Comparison of ENCODE assay signal across 1 cellular context in genomic region chr5:34526682-34527305, GRCh38.
A peak's percentile ranks its signal among the peaks of the same experiment; 100 is the strongest.
TF ChIP-seq lines count a peak whose summit lies in the region.

No MANE protein-coding gene starts in this region.

TF ChIP-seq in K562, 482 proteins besides CTCF, POLR2A, EP300 and RAD21 (continued from another document and continues in another):
- no peak for TF ChIP-seq MLLT1 (IDR thresholded peaks at IDR 0.05)
- no peak for TF ChIP-seq ZBTB33 (CRISPR knock-in tag; IDR thresholded peaks at IDR 0.05)
- TF ChIP-seq IRF9 (tag; IDR thresholded peaks at IDR 0.05): no peak
- no peak for TF ChIP-seq ZNF133 (CRISPR knock-in tag; IDR thresholded peaks at IDR 0.05)
- no peak for TF ChIP-seq SIRT6 (IDR thresholded peaks at IDR 0.05; ENCODE audit: low read depth, low read length)
- no peak for TF ChIP-seq PHF20 (IDR thresholded peaks at IDR 0.05; ENCODE audit: partially characterized antibody)
- no peak for TF ChIP-seq ZNF239 (CRISPR knock-in tag; IDR thresholded peaks at IDR 0.05)
- TF ChIP-seq TOE1 (IDR thresholded peaks at IDR 0.05; ENCODE audit: borderline replicate concordance): no peak
- TF ChIP-seq TOE1 (CRISPR knock-in tag; IDR thresholded peaks at IDR 0.05; ENCODE audit: borderline replicate concordance, low read depth): no peak
- no peak for TF ChIP-seq ATF4 (CRISPR knock-in tag; IDR thresholded peaks at IDR 0.05)
- TF ChIP-seq MCM5 (IDR thresholded peaks at IDR 0.05; ENCODE audit: low read depth): no peak
- no peak for TF ChIP-seq NR2C1 (IDR thresholded peaks at IDR 0.05)
- no peak for TF ChIP-seq NR2C1 (tag; IDR thresholded peaks at IDR 0.05)
- TF ChIP-seq DACH1 (IDR thresholded peaks at IDR 0.05; ENCODE audit: partially characterized antibody): peak; percentile 51
- TF ChIP-seq ZNF217 (CRISPR knock-in tag; IDR thresholded peaks at IDR 0.05): no peak
- no peak for TF ChIP-seq TEAD2 (tag; IDR thresholded peaks at IDR 0.05)
- no peak for TF ChIP-seq FOS (IDR thresholded peaks at IDR 0.05; ENCODE audit: extremely low read depth, insufficient read length)
- peak; percentile 93 for TF ChIP-seq CBFA2T3 (IDR thresholded peaks at IDR 0.05)
- no peak for TF ChIP-seq CHD7 (IDR thresholded peaks at IDR 0.05; ENCODE audit: low read depth, low read length)
- no peak for TF ChIP-seq HDAC3 (IDR thresholded peaks at IDR 0.05; ENCODE audit: borderline replicate concordance, partially characterized antibody)
- no peak for TF ChIP-seq ZNF583 (CRISPR knock-in tag; IDR thresholded peaks at IDR 0.05)
- TF ChIP-seq MEF2A (IDR thresholded peaks at IDR 0.05; ENCODE audit: control insufficient read depth, low read depth, low read length): no peak
- TF ChIP-seq THAP12 (CRISPR knock-in tag; IDR thresholded peaks at IDR 0.05): no peak
- no peak for TF ChIP-seq DIDO1 (tag; IDR thresholded peaks at IDR 0.05; ENCODE audit: low read depth)
- TF ChIP-seq HNRNPL (IDR thresholded peaks at IDR 0.05; ENCODE audit: low read depth, low read length): no peak
- no peak for TF ChIP-seq FOSL1 (tag; conservative IDR thresholded peaks at IDR 0.05)
- no peak for TF ChIP-seq ZNF280B (CRISPR knock-in tag; IDR thresholded peaks at IDR 0.05)
- TF ChIP-seq TBP (optimal IDR thresholded peaks at IDR 0.05; ENCODE audit: low read depth, low read length): no peak
- no peak for TF ChIP-seq ATF6 (CRISPR knock-in tag; IDR thresholded peaks at IDR 0.05)
- no peak for TF ChIP-seq ZNF57 (CRISPR knock-in tag; IDR thresholded peaks at IDR 0.05)
